ENCODE assay signal across 1 cellular context in genomic region chr17:14451729-14452191, GRCh38.
A peak's percentile ranks its signal among the peaks of the same experiment; 100 is the strongest.
TF ChIP-seq lines count a peak whose summit lies in the region.

No MANE protein-coding gene starts in this region.

TF ChIP-seq in liver, 16 proteins besides CTCF, POLR2A, EP300 and RAD21 (continued from another document):
- no peak for TF ChIP-seq FOXA1 (IDR thresholded peaks at IDR 0.05)
- TF ChIP-seq NR2F2 (IDR thresholded peaks at IDR 0.05), result peak; percentile 67
TF ChIP-seq in liver: peak in this region for 4.
